ENCODE assay signal across 9 cellular contexts in the genomic region with DNA sequence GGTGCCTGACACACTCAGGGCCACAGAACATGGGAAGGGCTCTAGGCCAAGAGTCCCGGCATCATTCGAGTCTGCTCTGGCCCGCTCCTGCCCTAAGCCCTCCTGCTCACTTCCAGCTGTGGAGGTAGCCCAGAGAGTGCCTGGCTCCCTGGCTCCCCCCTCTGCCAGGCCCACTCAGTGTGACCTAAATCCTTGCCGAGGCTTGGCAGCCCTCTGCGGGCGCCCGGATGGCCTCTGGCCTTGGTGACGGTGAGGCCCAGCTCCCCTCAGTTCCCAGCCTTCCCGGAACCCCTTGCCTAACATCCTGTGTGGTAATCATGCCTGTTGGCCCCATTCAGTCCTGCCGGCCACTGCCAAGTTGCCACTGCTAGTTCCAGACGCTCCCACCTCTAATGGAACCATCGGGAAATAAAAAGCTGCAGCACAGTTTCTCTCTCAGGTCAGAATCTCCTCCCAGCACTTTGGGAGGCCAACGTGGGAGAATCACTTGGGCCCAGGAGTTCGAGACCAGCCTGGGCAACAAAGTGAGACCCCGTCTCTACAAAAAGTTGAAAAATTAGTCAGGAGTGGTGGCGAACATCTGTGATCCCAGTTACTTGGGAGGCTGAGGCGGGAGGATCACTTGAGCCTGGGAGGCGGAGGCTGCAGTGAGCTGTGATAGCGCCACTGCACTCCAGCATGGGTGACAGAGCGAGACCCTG. TPM values are rescaled to one million over a fixed set of nuclear protein-coding genes. Genes with fewer than 3 reads are reported as not detected.
A peak's percentile ranks its signal among the peaks of the same experiment; 100 is the strongest.
DNase-seq lines count a peak whose midpoint lies in the region; ATAC-seq and TF ChIP-seq lines count a peak whose summit lies in the region.
"Had no signal": no experiment of that assay in that cellular context is flagged by ENCODE, and none has a peak within 500 bp of the region (broad histone marks: within the 10 kb centered on the region; RNA-seq: fewer than 3 reads in every experiment).

No MANE protein-coding gene starts in this region.

- no peaks in the 10 kb centered on the region for H3K9me3 Mint-ChIP-seq in activated B cell treated with CpG ODN at 0.5 μM for 24 hours
- no peaks in the 10 kb centered on the region for H3K9me3 Mint-ChIP-seq in activated CD8-positive, alpha-beta T cell treated with anti-CD3 and anti-CD28 coated beads for 36 hours

- POLR2A ChIA-PET in activated B cell treated with CpG ODN at 0.5 μM for 24 hours (lab: Charles Lee) = interaction anchor here (0.6 to 2.6 kb wide), 6 partner anchors 12 to 1197 kb away, joined by 3 to 12 read pairs (median 5); partner anchors contain the start of genes CENPS and GPR157
- POLR2A ChIA-PET in activated CD8-positive, alpha-beta T cell treated with anti-CD3 and anti-CD28 coated beads for 36 hours (lab: Charles Lee) = interaction anchor here (0.5 to 1.6 kb wide), 2 partner anchors 11 to 751 kb away, joined by 3 to 4 read pairs; no protein-coding TSS in a partner anchor

- peaks cover 2% of the 10 kb centered on the region for H3K36me3 Mint-ChIP-seq in activated B cell treated with CpG ODN at 0.5 μM for 24 hours (ENCODE audit: low read depth)
- H3K36me3 Mint-ChIP-seq in activated CD8-positive, alpha-beta T cell treated with anti-CD3 and anti-CD28 coated beads for 36 hours (ENCODE audit: low read depth) = no peaks in the 10 kb centered on the region

- no peaks in the 10 kb centered on the region for H3K9me3 ChIP-seq in left ventricle myocardium inferior (replicated peaks)

- intact Hi-C loops in activated B cell treated with CpG ODN at 0.5 μM for 24 hours (cut with micrococcal nuclease) = no loop called here
- intact Hi-C loops in left ventricle myocardium inferior (cut with micrococcal nuclease) = no loop called here
- intact Hi-C loops in activated CD8-positive, alpha-beta T cell treated with anti-CD3 and anti-CD28 coated beads for 36 hours (cut with micrococcal nuclease) = no loop called here

- DNase-seq in EL (peak; percentile 60), activated B cell treated with CpG ODN at 0.5 μM for 24 hours (no peak), left ventricle myocardium inferior (peak; percentile 78), renal cortical epithelial cell (ENCODE audit: low read depth) (peak; percentile 51), NCI-H2196 treated with DMSO at 0.1 percent for 48 hours (lab: John Stamatoyannopoulos, UW; ENCODE audit: unreplicated experiment) (no peak), DMS 273 treated with DMSO at 0.1 percent for 48 hours (lab: John Stamatoyannopoulos, UW) (no peak), islet precursor cell (no peak)
- no peak for DNase-seq in activated CD8-positive, alpha-beta T cell treated with anti-CD3 and anti-CD28 coated beads for 36 hours
- DNase-seq: NCI-H1048 had no signal

- H3K27me3 ChIP-seq in left ventricle myocardium inferior (ENCODE audit: low read depth) = no peaks in the 10 kb centered on the region

- no peak overlapping the region for H3K4me3 ChIP-seq in left ventricle myocardium inferior

- peak overlapping the region; percentile 92 for H3K4me3 Mint-ChIP-seq in activated B cell treated with CpG ODN at 0.5 μM for 24 hours
- no peak overlapping the region for H3K4me3 Mint-ChIP-seq in activated CD8-positive, alpha-beta T cell treated with anti-CD3 and anti-CD28 coated beads for 36 hours

- no peak for ATAC-seq in activated B cell treated with CpG ODN at 0.5 μM for 24 hours (ENCODE audit: low read depth)
- no peak for ATAC-seq in activated CD8-positive, alpha-beta T cell treated with anti-CD3 and anti-CD28 coated beads for 36 hours

- TF ChIP-seq CTCF in activated B cell treated with CpG ODN at 0.5 μM for 24 hours (IDR thresholded peaks at IDR 0.05) (no peak), left ventricle myocardium inferior (IDR thresholded peaks at IDR 0.05; ENCODE audit: borderline replicate concordance) (no peak)
- no peak for TF ChIP-seq CTCF in activated CD8-positive, alpha-beta T cell treated with anti-CD3 and anti-CD28 coated beads for 36 hours (IDR thresholded peaks at IDR 0.05)

- CTCF ChIA-PET in activated B cell treated with CpG ODN at 0.5 μM for 24 hours (lab: Charles Lee) = interaction anchor here (0.7 to 1.7 kb wide), 6 partner anchors 17 to 258 kb away, joined by 3 to 8 read pairs (median 4); no protein-coding TSS in a partner anchor
- CTCF ChIA-PET in activated CD8-positive, alpha-beta T cell treated with anti-CD3 and anti-CD28 coated beads for 36 hours (lab: Charles Lee) = interaction anchor here (0.8 to 2.3 kb wide), 6 partner anchors 10 to 228 kb away, joined by 3 to 8 read pairs (median 3); no protein-coding TSS in a partner anchor

- H3K36me3 ChIP-seq in left ventricle myocardium inferior = no peaks in the 10 kb centered on the region

- H3K4me1 ChIP-seq in left ventricle myocardium inferior = peaks cover 50% of the 10 kb centered on the region

- H3K27me3 Mint-ChIP-seq in activated B cell treated with CpG ODN at 0.5 μM for 24 hours = no peaks in the 10 kb centered on the region
- no peaks in the 10 kb centered on the region for H3K27me3 Mint-ChIP-seq in activated CD8-positive, alpha-beta T cell treated with anti-CD3 and anti-CD28 coated beads for 36 hours

- H3K4me1 Mint-ChIP-seq in activated B cell treated with CpG ODN at 0.5 μM for 24 hours = peaks cover 25% of the 10 kb centered on the region
- H3K4me1 Mint-ChIP-seq in activated CD8-positive, alpha-beta T cell treated with anti-CD3 and anti-CD28 coated beads for 36 hours (ENCODE audit: low read depth) = peaks cover 28% of the 10 kb centered on the region

- peak overlapping the region; percentile 41 for H3K27ac Mint-ChIP-seq in activated B cell treated with CpG ODN at 0.5 μM for 24 hours
- no peak overlapping the region for H3K27ac Mint-ChIP-seq in activated CD8-positive, alpha-beta T cell treated with anti-CD3 and anti-CD28 coated beads for 36 hours

- H3K27ac ChIP-seq in left ventricle myocardium inferior (replicated peaks) = peak overlapping the region; percentile 97

RNA-seq across cellular contexts. Expression of gene H6PD, which starts 1.2 kb away (rescaled TPM):
- total RNA-seq in activated B cell treated with CpG ODN at 0.5 μM for 24 hours = 20.3 and 21.9 TPM in 2 replicates
- 21.9 TPM for total RNA-seq in left ventricle myocardium inferior
- total RNA-seq in renal cortical epithelial cell = 14.8 and 31.5 TPM in 2 replicates
- total RNA-seq in activated CD8-positive, alpha-beta T cell treated with anti-CD3 and anti-CD28 coated beads for 36 hours = 1 to 10 TPM; 7.5 to 7.8 TPM

RNA-seq across cellular contexts. Expression of gene SPSB1, which starts 59.3 kb away (rescaled TPM):
- total RNA-seq in activated B cell treated with CpG ODN at 0.5 μM for 24 hours (5.8 and 6.1 TPM in 2 replicates), left ventricle myocardium inferior (17.6 TPM), renal cortical epithelial cell (22.4 and 34.7 TPM in 2 replicates)
- 1 to 10 TPM; 1.1 to 1.5 TPM for total RNA-seq in activated CD8-positive, alpha-beta T cell treated with anti-CD3 and anti-CD28 coated beads for 36 hours

Comparison
In these comparisons a context has a peak if more than half of its experiments do, and no peak if none do; other contexts are left out.
1. DNase-seq: peak in EL (single experiment), left ventricle myocardium inferior (single experiment) and renal cortical epithelial cell (single experiment); none in activated B cell treated with CpG ODN at 0.5 μM for 24 hours (single experiment), NCI-H2196 treated with DMSO at 0.1 percent for 48 hours (single experiment), activated CD8-positive, alpha-beta T cell treated with anti-CD3 and anti-CD28 coated beads for 36 hours (single experiment), DMS 273 treated with DMSO at 0.1 percent for 48 hours (single experiment) and islet precursor cell (single experiment).